In genomic region chr7:47537716-47538640, GRCh38 we compare ENCODE assay signal across 13 cellular contexts. TPM values are rescaled to one million over a fixed set of nuclear protein-coding genes. Genes with fewer than 3 reads are reported as not detected.
A peak's percentile ranks its signal among the peaks of the same experiment; 100 is the strongest.
DNase-seq lines count a peak whose midpoint lies in the region; ATAC-seq, FAIRE-seq and TF ChIP-seq lines count a peak whose summit lies in the region.
"Had no signal": no experiment of that assay in that cellular context is flagged by ENCODE, and none has a peak within 500 bp of the region (broad histone marks: within the 10 kb centered on the region; RNA-seq: fewer than 3 reads in every experiment).

No MANE protein-coding gene starts in this region.

- no peak for TF ChIP-seq EP300 in HepG2 (IDR thresholded peaks at IDR 0.05; ENCODE audit: low read depth in 2 of 2, low read length in 2 of 2)
- no peak for TF ChIP-seq EP300 in HepG2 (CRISPR knock-in tag; IDR thresholded peaks at IDR 0.05; ENCODE audit: borderline replicate concordance)

- H3K9ac ChIP-seq in ES-I3 (ENCODE audit: low read depth, low read length) (peak overlapping the region; percentile 64; the same call in 1 of the 2 replicates), HepG2 (ENCODE audit: insufficient read depth, low read depth, low read length) (peak overlapping the region; percentile 76), skeletal muscle tissue (ENCODE audit: low read depth in 1 of 3, low read length in 3 of 3) (peak overlapping the region in 2 of 3 donors; percentile 57 to 74)

- TF ChIP-seq POLR2A in HepG2 (IDR thresholded peaks at IDR 0.05; ENCODE audit: insufficient read depth in 1 of 2, low read depth in 2 of 2, low read length in 2 of 2): no peak

- WGBS in HepG2 (ENCODE audit: low lambda C conversion rate): 71% methylated on average over 16 of the region's 17 CpGs

- in situ Hi-C loops in brain microvascular endothelial cell (cut with HindIII; ENCODE audit: low pct_ligation_motif_present, low sequenced_read_pairs) (no loop called here), HepG2 (cut with HindIII; ENCODE audit: extremely low pct_ligation_motif_present, low pct_unique_long_range_greater_than_20kb) (no loop called here)

- CTCF ChIA-PET in HepG2 (lab: Yijun Ruan, JAX; ENCODE audit: low intra/inter-chr PET ratio, low total read pairs): no interaction called here
- CTCF ChIA-PET in activated CD4-positive, alpha-beta T cell treated with anti-CD3 and anti-CD28 coated beads, Interleukin-2, amount 10 ng/mL, durations not matched to agents 7 days and 5 days (lab: Charles Lee): no interaction called here

- no peak for TF ChIP-seq CTCF in brain microvascular endothelial cell (IDR thresholded peaks at IDR 0.05; ENCODE audit: low read depth, low read length, missing control alignments)
- no peak for TF ChIP-seq CTCF in HepG2 (CRISPR knock-in tag; IDR thresholded peaks at IDR 0.05)

- peak overlapping the region; percentile 77 for H3K4me3 ChIP-seq in brain microvascular endothelial cell (ENCODE audit: low read depth, low read length)
- H3K4me3 ChIP-seq in HepG2 (replicated peaks in 1 of 3; ENCODE audit: insufficient read depth in 1 of 3, low read depth in 2 of 3, low read length in 3 of 3): peak overlapping the region; percentile 63 to 72 (median 69)
- H3K4me3 ChIP-seq in skeletal muscle tissue (ENCODE audit: low read length in 3 of 3): peak overlapping the region in 2 of 3 donors; percentile 65 to 67

- H3K4me3 Mint-ChIP-seq in activated CD4-positive, alpha-beta T cell treated with anti-CD3 and anti-CD28 coated beads, Interleukin-2, amount 10 ng/mL, durations not matched to agents 7 days and 5 days: no peak overlapping the region
- H3K4me3 Mint-ChIP-seq: immature natural killer cell had no signal

- ATAC-seq in HepG2 (no peak), HG02610 (IDR thresholded peaks at IDR 0.05; ENCODE audit: unreplicated experiment) (no peak)
- ATAC-seq: HCT116 had no signal

- H3K36me3 Mint-ChIP-seq in activated CD4-positive, alpha-beta T cell treated with anti-CD3 and anti-CD28 coated beads, Interleukin-2, amount 10 ng/mL, durations not matched to agents 7 days and 5 days (ENCODE audit: low read depth): no peaks in the 10 kb centered on the region
- H3K36me3 Mint-ChIP-seq: immature natural killer cell had no signal

- H3K4me2 ChIP-seq in HepG2 (ENCODE audit: low read depth, low read length): peak overlapping the region; percentile 90

- H3K27ac ChIP-seq in brain microvascular endothelial cell (no peak overlapping the region), HepG2 (ENCODE audit: extremely low read length, insufficient read depth, low read length) (peak overlapping the region; percentile 79), skeletal muscle tissue (ENCODE audit: low read depth, low read length) (no peak overlapping the region)

- no peak overlapping the region for H2AFZ ChIP-seq in HepG2 (ENCODE audit: low read length)

- no peaks in the 10 kb centered on the region for H3K4me1 Mint-ChIP-seq in activated CD4-positive, alpha-beta T cell treated with anti-CD3 and anti-CD28 coated beads, Interleukin-2, amount 10 ng/mL, durations not matched to agents 7 days and 5 days
- H3K4me1 Mint-ChIP-seq: immature natural killer cell had no signal

- no peaks in the 10 kb centered on the region for H3K9me3 Mint-ChIP-seq in activated CD4-positive, alpha-beta T cell treated with anti-CD3 and anti-CD28 coated beads, Interleukin-2, amount 10 ng/mL, durations not matched to agents 7 days and 5 days
- H3K9me3 Mint-ChIP-seq: immature natural killer cell had no signal

- no peak for TF ChIP-seq RAD21 in HepG2 (CRISPR knock-in tag; IDR thresholded peaks at IDR 0.05)

- H3K27ac Mint-ChIP-seq in activated CD4-positive, alpha-beta T cell treated with anti-CD3 and anti-CD28 coated beads, Interleukin-2, amount 10 ng/mL, durations not matched to agents 7 days and 5 days: no peak overlapping the region
- H3K27ac Mint-ChIP-seq: immature natural killer cell had no signal

- peaks cover 95% of the 10 kb centered on the region for H3K79me2 ChIP-seq in HepG2 (ENCODE audit: insufficient read depth, low read length)

- intact Hi-C loops in HepG2 (cut with micrococcal nuclease; ENCODE audit: unreplicated experiment): loop anchor here (5.0 kb wide), 1 partner anchor 194 kb away; no protein-coding TSS in a partner anchor

- no peaks in the 10 kb centered on the region for H3K9me3 ChIP-seq in ES-I3 (ENCODE audit: control insufficient read depth, insufficient read depth, low read length)
- no peaks in the 10 kb centered on the region for H3K9me3 ChIP-seq in HepG2 (ENCODE audit: low read length)
- H3K9me3 ChIP-seq in skeletal muscle tissue (ENCODE audit: control insufficient read depth in 3 of 3, low read length in 3 of 3): no peaks in the 10 kb centered on the region

- H3K27me3 ChIP-seq in brain microvascular endothelial cell (replicated peaks) (no peaks in the 10 kb centered on the region), HepG2 (ENCODE audit: control insufficient read depth in 1 of 2, insufficient read depth in 2 of 2, low read length in 2 of 2) (no peaks in the 10 kb centered on the region; a peak in 1 of 5 replicates), skeletal muscle tissue (ENCODE audit: control insufficient read depth in 3 of 3, insufficient read depth in 3 of 3, low read length in 3 of 3) (no peaks in the 10 kb centered on the region)

- H4K20me1 ChIP-seq in HepG2 (ENCODE audit: insufficient read depth, low read length): peaks cover 20% of the 10 kb centered on the region

- DNase-seq in brain microvascular endothelial cell (no peak), HepG2 (ENCODE audit: low spot score) (no peak), NCI-H2227 (lab: John Stamatoyannopoulos, UW; ENCODE audit: unreplicated experiment) (no peak), glomerular visceral epithelial cell (ENCODE audit: extremely low spot score) (no peak)
- no peak for DNase-seq in activated CD4-positive, alpha-beta T cell treated with anti-CD3 and anti-CD28 coated beads, Interleukin-2, amount 10 ng/mL, durations not matched to agents 7 days and 5 days
- DNase-seq: central memory CD4-positive, alpha-beta T cell; DND-41; immature natural killer cell; NCI-H2107 had no signal

- no peak for FAIRE-seq in HepG2 (lab: Jason Lieb, UNC)

- POLR2A ChIA-PET in HepG2 (lab: Yijun Ruan, JAX): interaction anchor here (0.9 to 2.1 kb wide), 10 partner anchors 19 to 249 kb away, joined by 3 to 16 read pairs (median 4); no protein-coding TSS in a partner anchor
- POLR2A ChIA-PET in activated CD4-positive, alpha-beta T cell treated with anti-CD3 and anti-CD28 coated beads, Interleukin-2, amount 10 ng/mL, durations not matched to agents 7 days and 5 days (lab: Charles Lee): no interaction called here

- H3K27me3 Mint-ChIP-seq in activated CD4-positive, alpha-beta T cell treated with anti-CD3 and anti-CD28 coated beads, Interleukin-2, amount 10 ng/mL, durations not matched to agents 7 days and 5 days: peaks cover 21% of the 10 kb centered on the region

- no peaks in the 10 kb centered on the region for H3K36me3 ChIP-seq in ES-I3 (ENCODE audit: insufficient read depth, low read length)
- no peaks in the 10 kb centered on the region for H3K36me3 ChIP-seq in brain microvascular endothelial cell (replicated peaks)
- peaks cover 2% of the 10 kb centered on the region in 2 experiments; a peak in 2 of 5 replicates for H3K36me3 ChIP-seq in HepG2 (replicated peaks in 1 of 2; ENCODE audit: control insufficient read depth in 1 of 2, insufficient read depth in 2 of 2, low read length in 2 of 2)
- H3K36me3 ChIP-seq in skeletal muscle tissue (ENCODE audit: control insufficient read depth in 3 of 3, insufficient read depth in 3 of 3, low read length in 3 of 3): peaks cover 0 to 2% (median 0%) of the 10 kb centered on the region in 3 donors

- peaks cover 29% of the 10 kb centered on the region for H3K4me1 ChIP-seq in ES-I3 (ENCODE audit: insufficient read depth, low read length)
- peaks cover 99% of the 10 kb centered on the region for H3K4me1 ChIP-seq in HepG2 (ENCODE audit: insufficient read depth, low read length)
- peaks cover 18 to 31% (median 19%) of the 10 kb centered on the region in 3 donors for H3K4me1 ChIP-seq in skeletal muscle tissue (ENCODE audit: control insufficient read depth in 3 of 3, insufficient read depth in 3 of 3, low read length in 3 of 3)

- BruUV-seq in HepG2 (replicated peaks; lab: Mats Ljungman, UMichigan): no TSS peak

TF ChIP-seq in HepG2, 621 proteins besides CTCF, POLR2A, EP300 and RAD21 (continues in another document):
- no peak for TF ChIP-seq ATF7-NPFF (CRISPR knock-in tag; IDR thresholded peaks at IDR 0.05; ENCODE audit: low read depth)

RNA-seq across cellular contexts. Expression of gene TNS3, which starts 43.9 kb away (rescaled TPM):
- total RNA-seq in HepG2 (2016; rRNA removed; fragmentation: Illumina TruSeq; extraction: Trizol) (51.3 and 55.7 TPM in 2 replicates), skeletal muscle tissue (33.4 TPM)
- 14.9 and 19.1 TPM in 2 replicates for total RNA-seq in HepG2 (2016; cell fraction: cytosol; rRNA removed; fragmentation: Illumina TruSeq; extraction: Trizol; ENCODE audit: low read depth)
- 45.5 and 52.6 TPM in 2 replicates for total RNA-seq in HepG2 (2016; cell fraction: insoluble cytoplasmic fraction; rRNA removed; fragmentation: Illumina TruSeq; extraction: Trizol)
- 16.6 and 16.8 TPM in 2 replicates for total RNA-seq in HepG2 (2016; cell fraction: membrane; rRNA removed; fragmentation: Illumina TruSeq; extraction: Trizol)
- 72.4 and 83.0 TPM in 2 replicates for total RNA-seq in HepG2 (2016; cell fraction: nucleus; rRNA removed; fragmentation: Illumina TruSeq; extraction: Trizol)
- polyA plus RNA-seq in HepG2 (2011; rRNA removed): 52.9 and 55.1 TPM in 2 replicates
- polyA plus RNA-seq in HepG2 (2011; cell fraction: cytosol; rRNA removed): 28.4 and 33.2 TPM in 2 replicates
- 76.4 and 98.4 TPM in 2 replicates for polyA plus RNA-seq in HepG2 (2011; cell fraction: nucleus; rRNA removed)
- 48.6 and 60.6 TPM in 2 replicates for polyA plus RNA-seq in HepG2 (2012)
- 1.6 and 1.9 TPM in 2 replicates for polyA plus RNA-seq in HepG2 (2016; cell fraction: cytosol; fragmentation: Illumina TruSeq; extraction: Trizol; ENCODE audit: low read depth)
- 32.3 and 39.6 TPM in 2 replicates for polyA plus RNA-seq in HepG2 (2016; cell fraction: insoluble cytoplasmic fraction; fragmentation: Illumina TruSeq; extraction: Trizol; ENCODE audit: low read depth)
- polyA plus RNA-seq in HepG2 (2016; cell fraction: membrane; fragmentation: Illumina TruSeq; extraction: Trizol; ENCODE audit: low read depth): 3.7 and 4.3 TPM in 2 replicates
- polyA plus RNA-seq in HepG2 (2016; cell fraction: nucleus; fragmentation: Illumina TruSeq; extraction: Trizol; ENCODE audit: insufficient read depth, low read depth): 56.5 and 64.9 TPM in 2 replicates
- 29.7 and 302 TPM in 2 replicates for polyA minus RNA-seq in HepG2 (2011; rRNA and poly(A)+ RNA removed; ENCODE audit: low replicate concordance)
- polyA minus RNA-seq in HepG2 (2011; cell fraction: cytosol; rRNA and poly(A)+ RNA removed): 53.8 and 56.5 TPM in 2 replicates
- 139 and 170 TPM in 2 replicates for polyA minus RNA-seq in HepG2 (2011; cell fraction: nucleus; rRNA and poly(A)+ RNA removed)
- total RNA-seq in activated CD4-positive, alpha-beta T cell treated with anti-CD3 and anti-CD28 coated beads, Interleukin-2, amount 10 ng/mL, durations not matched to agents 7 days and 5 days: not detected

Comparison
In these comparisons a context has a peak if more than half of its experiments do, and no peak if none do; other contexts are left out.
1. RNA of gene TNS3, which starts 43.9 kb away (total RNA-seq): 14.9 to 83.0 TPM in HepG2 and 33.4 TPM in skeletal muscle tissue (single experiment); not detected in activated CD4-positive, alpha-beta T cell treated with anti-CD3 and anti-CD28 coated beads, Interleukin-2, amount 10 ng/mL, durations not matched to agents 7 days and 5 days; every median in the first group is over 10 times any median in the second.
2. Peak in every context shown above with its lines, with median percentiles within 50 percentile points of each other: H3K9ac ChIP-seq and H3K4me3 ChIP-seq.